In genomic region chr1:85596531-85596930, GRCh38 we compare ENCODE assay signal across 17 cellular contexts. TPM values are rescaled to one million over a fixed set of nuclear protein-coding genes. Genes with fewer than 3 reads are reported as not detected.
DNase-seq lines count a peak whose midpoint lies in the region; ATAC-seq and TF ChIP-seq lines count a peak whose summit lies in the region.
"Had no signal": no experiment of that assay in that cellular context is flagged by ENCODE, and none has a peak within 500 bp of the region (broad histone marks: within the 10 kb centered on the region; RNA-seq: fewer than 3 reads in every experiment).

No MANE protein-coding gene starts in this region.

- H3K4me1 ChIP-seq in HUES48 (ENCODE audit: control insufficient read depth, insufficient read depth, low read length) (peaks cover 10% of the 10 kb centered on the region), thyroid gland (peaks cover 0 to 8% of the 10 kb centered on the region in 2 donors)
- H3K4me1 ChIP-seq: BE2C, Caco-2 had no signal

- DNase-seq in dermis blood vessel endothelial cell (peak; percentile 61), islet precursor cell (peak; percentile 5), NCI-H1417 (lab: John Stamatoyannopoulos, UW) (no peak), thyroid gland (no peak)
- DNase-seq in stimulated activated naive CD8-positive, alpha-beta T cell treated with anti-CD3 and anti-CD28 coated beads, Interleukin-15, amount 100 ng/mL, for 72 hours: no peak
- DNase-seq: 8988T; ACHN; BE2C; Caco-2; Calu3; CD4-positive, alpha-beta T cell; CD8-positive, alpha-beta T cell; DMS79 treated with DMSO at 0.1 percent for 48 hours; GF-D8 had no signal

- peak overlapping the region; percentile 56 for H3K27ac ChIP-seq in HUES48 (ENCODE audit: low read depth, low read length)
- H3K27ac ChIP-seq in thyroid gland: no peak overlapping the region
- H3K27ac ChIP-seq: BLaER1 treated with 17β-estradiol and CSF1 and Interleukin-3, amounts not matched to agents 10 nM and 100 nM; C4-2B had no signal

- H3K36me3 ChIP-seq in HUES48 (ENCODE audit: control insufficient read depth, insufficient read depth, low read length): no peaks in the 10 kb centered on the region
- H3K36me3 ChIP-seq in thyroid gland: no peaks in the 10 kb centered on the region
- H3K36me3 ChIP-seq: BE2C; BLaER1 treated with 17β-estradiol and CSF1 and Interleukin-3, amounts not matched to agents 10 nM and 100 nM had no signal

- intact Hi-C loops in thyroid gland (cut with DNase I): no loop called here

- no peak for TF ChIP-seq CTCF in thyroid gland (IDR thresholded peaks at IDR 0.05)

- no peak for TF ChIP-seq POLR2A in thyroid gland (IDR thresholded peaks at IDR 0.05)

- no peaks in the 10 kb centered on the region for H3K4me1 Mint-ChIP-seq in stimulated activated naive CD8-positive, alpha-beta T cell treated with anti-CD3 and anti-CD28 coated beads, Interleukin-15, amount 100 ng/mL, for 72 hours

- ATAC-seq in stimulated activated naive CD8-positive, alpha-beta T cell treated with anti-CD3 and anti-CD28 coated beads, Interleukin-15, amount 100 ng/mL, for 72 hours: no peak
- ATAC-seq: CD8-positive, alpha-beta T cell had no signal

- H3K9ac ChIP-seq in HUES48 (ENCODE audit: low read depth, low read length): no peak overlapping the region
- H3K9ac ChIP-seq: BLaER1 treated with 17β-estradiol and CSF1 and Interleukin-3, amounts not matched to agents 10 nM and 100 nM had no signal

- no peak overlapping the region for H3K4me3 Mint-ChIP-seq in stimulated activated naive CD8-positive, alpha-beta T cell treated with anti-CD3 and anti-CD28 coated beads, Interleukin-15, amount 100 ng/mL, for 72 hours
- H3K4me3 Mint-ChIP-seq: CD4-positive, alpha-beta T cell; CD8-positive, alpha-beta T cell had no signal

- H3K4me3 ChIP-seq in HUES48 (ENCODE audit: low read depth, low read length): no peak overlapping the region
- H3K4me3 ChIP-seq in thyroid gland (replicated peaks in 1 of 3): no peak overlapping the region
- H3K4me3 ChIP-seq: BLaER1 treated with 17β-estradiol and CSF1 and Interleukin-3, amounts not matched to agents 10 nM and 100 nM had no signal

- 73 to 79% methylated on average over 6 of the region's 6 CpGs for WGBS in thyroid gland, 2 donors

- H3K9me3 ChIP-seq in HUES48 (ENCODE audit: control insufficient read depth, insufficient read depth, low read length): no peaks in the 10 kb centered on the region
- no peaks in the 10 kb centered on the region for H3K9me3 ChIP-seq in thyroid gland
- H3K9me3 ChIP-seq: BE2C, Caco-2 had no signal

- peaks cover 7% of the 10 kb centered on the region; the same call in 1 of the 2 replicates for H3K27me3 ChIP-seq in HUES48 (ENCODE audit: control insufficient read depth, insufficient read depth, low read length)
- H3K27me3 ChIP-seq in thyroid gland: no peaks in the 10 kb centered on the region
- H3K27me3 ChIP-seq: BE2C; BLaER1 treated with 17β-estradiol and CSF1 and Interleukin-3, amounts not matched to agents 10 nM and 100 nM had no signal

- H3K27ac Mint-ChIP-seq in stimulated activated naive CD8-positive, alpha-beta T cell treated with anti-CD3 and anti-CD28 coated beads, Interleukin-15, amount 100 ng/mL, for 72 hours: no peak overlapping the region
- H3K27ac Mint-ChIP-seq: CD4-positive, alpha-beta T cell; CD8-positive, alpha-beta T cell had no signal

- H3K9me3 Mint-ChIP-seq in stimulated activated naive CD8-positive, alpha-beta T cell treated with anti-CD3 and anti-CD28 coated beads, Interleukin-15, amount 100 ng/mL, for 72 hours: peaks cover 5 to 15% of the 10 kb centered on the region in 2 donors

- H3K27me3 Mint-ChIP-seq in stimulated activated naive CD8-positive, alpha-beta T cell treated with anti-CD3 and anti-CD28 coated beads, Interleukin-15, amount 100 ng/mL, for 72 hours: peaks cover 6% of the 10 kb centered on the region
- H3K27me3 Mint-ChIP-seq: CD4-positive, alpha-beta T cell had no signal

RNA-seq across cellular contexts. Expression of gene CCN1, which starts 16.0 kb away (rescaled TPM):
- 148 and 234 TPM in 2 replicates for total RNA-seq in dermis blood vessel endothelial cell
- total RNA-seq in thyroid gland: 10 to 100 TPM; 20.6 to 63.4 (median 47.6) TPM
- total RNA-seq: CD4-positive, alpha-beta T cell; CD8-positive, alpha-beta T cell had no signal

Comparison
In these comparisons a context has a peak if more than half of its experiments do, and no peak if none do; other contexts are left out.
1. DNase-seq: peak in dermis blood vessel endothelial cell (single experiment) and islet precursor cell (single experiment); none in NCI-H1417 (0 of 3), thyroid gland (0 of 2) and stimulated activated naive CD8-positive, alpha-beta T cell treated with anti-CD3 and anti-CD28 coated beads, Interleukin-15, amount 100 ng/mL, for 72 hours (0 of 2).